ENCODE assay signal across 17 cellular contexts in genomic region chr5:180689071-180689694, GRCh38. TPM values are rescaled to one million over a fixed set of nuclear protein-coding genes. Genes with fewer than 3 reads are reported as not detected.
DNase-seq lines count a peak whose midpoint lies in the region; ATAC-seq and TF ChIP-seq lines count a peak whose summit lies in the region.
"Had no signal": no experiment of that assay in that cellular context is flagged by ENCODE, and none has a peak within 500 bp of the region (broad histone marks: within the 10 kb centered on the region; RNA-seq: fewer than 3 reads in every experiment).

No MANE protein-coding gene starts in this region.

- H3K27me3 Mint-ChIP-seq in activated T-cell treated with anti-CD3 and anti-CD28 coated beads, Interleukin-2, amount 50 U/mL, for 72 hours (ENCODE audit: low read depth): no peaks in the 10 kb centered on the region

- H3K9me3 ChIP-seq in hepatocyte (ENCODE audit: low read depth): no peaks in the 10 kb centered on the region
- H3K9me3 ChIP-seq: vagina had no signal

- H3K4me1 ChIP-seq in hepatocyte (ENCODE audit: insufficient read depth): peaks cover 14% of the 10 kb centered on the region
- H3K4me1 ChIP-seq: vagina had no signal

- H3K27ac Mint-ChIP-seq in activated T-cell treated with anti-CD3 and anti-CD28 coated beads, Interleukin-2, amount 50 U/mL, for 72 hours: peak overlapping the region; percentile 66

- H4K20me1 ChIP-seq in hepatocyte (ENCODE audit: insufficient read depth, poor library complexity, severe bottlenecking): no peaks in the 10 kb centered on the region

- TF ChIP-seq CTCF in hepatocyte (IDR thresholded peaks at IDR 0.05; ENCODE audit: poor library complexity) (no peak), omental fat pad (IDR thresholded peaks at IDR 0.05) (no peak)

- H3K4me3 ChIP-seq in hepatocyte: no peak overlapping the region
- H3K4me3 ChIP-seq: vagina had no signal

- H3K4me3 Mint-ChIP-seq in activated T-cell treated with anti-CD3 and anti-CD28 coated beads, Interleukin-2, amount 50 U/mL, for 72 hours: peak overlapping the region; percentile 80 to 82

- no peaks in the 10 kb centered on the region for H3K79me2 ChIP-seq in hepatocyte

- no peaks in the 10 kb centered on the region for H3K9me2 ChIP-seq in hepatocyte (replicated peaks; ENCODE audit: insufficient read depth)

- H2AFZ ChIP-seq in hepatocyte: no peak overlapping the region

- no peaks in the 10 kb centered on the region for H3K36me3 Mint-ChIP-seq in activated T-cell treated with anti-CD3 and anti-CD28 coated beads, Interleukin-2, amount 50 U/mL, for 72 hours (ENCODE audit: insufficient read depth in 2 of 2)

- H3K4me2 ChIP-seq in hepatocyte: peak overlapping the region; percentile 47

- H3K36me3 ChIP-seq in hepatocyte (replicated peaks; ENCODE audit: insufficient read depth, low read depth): no peaks in the 10 kb centered on the region
- H3K36me3 ChIP-seq: vagina had no signal

- H3K4me1 Mint-ChIP-seq in activated T-cell treated with anti-CD3 and anti-CD28 coated beads, Interleukin-2, amount 50 U/mL, for 72 hours (ENCODE audit: low read depth): peaks cover 57% of the 10 kb centered on the region

- H3K27ac ChIP-seq in hepatocyte (no peak overlapping the region), caudate nucleus (ENCODE audit: low read depth, low read length) (no peak overlapping the region)
- H3K27ac ChIP-seq: vagina, VCaP had no signal

- peaks cover 33% of the 10 kb centered on the region for H3K27me3 ChIP-seq in hepatocyte
- H3K27me3 ChIP-seq: vagina had no signal

- DNase-seq in activated T-cell treated with anti-CD3 and anti-CD28 coated beads for 1 hour (ENCODE audit: low read depth) (peak; percentile 19), activated T-cell treated with anti-CD3 and anti-CD28 coated beads for 4 hours (no peak), hepatocyte (ENCODE audit: low spot score) (no peak), caudate nucleus (lab: John Stamatoyannopoulos, UW) (no peak), omental fat pad (ENCODE audit: low spot score) (no peak)
- DNase-seq in activated T-cell treated with anti-CD3 and anti-CD28 coated beads, Interleukin-2, amount 50 U/mL, for 72 hours: peak; percentile 23 to 59
- DNase-seq in stimulated activated CD8-positive, alpha-beta memory T cell treated with anti-CD3 and anti-CD28 coated beads, Interleukin-7, amount 100 ng/mL, for 4 hours (ENCODE audit: low read depth in 2 of 2): peak; percentile 29 to 36
- DNase-seq: DMS 273 treated with DMSO at 0.1 percent for 48 hours, mesenchymal stem cell, NCI-H1105 treated with DMSO at 0.1 percent for 48 hours, NCI-H774, Right ventricle myocardium superior had no signal

- 58% methylated on average over 13 of the region's 13 CpGs for WGBS in hepatocyte (ENCODE audit: low lambda C conversion rate, missing lambda C conversion rate)

- no peaks in the 10 kb centered on the region for H3K9me3 Mint-ChIP-seq in activated T-cell treated with anti-CD3 and anti-CD28 coated beads, Interleukin-2, amount 50 U/mL, for 72 hours

- ATAC-seq in activated T-cell treated with anti-CD3 and anti-CD28 coated beads, Interleukin-2, amount 50 U/mL, for 72 hours (replicated peaks in 1 of 2): peak; percentile 70 to 79
- ATAC-seq in omental fat pad (ENCODE audit: low FRiP score) (no peak), GM21381 (IDR thresholded peaks at IDR 0.05; ENCODE audit: unreplicated experiment) (no peak)

RNA-seq across cellular contexts. Expression of gene FLT4, which starts 39.8 kb away (rescaled TPM):
- total RNA-seq in activated T-cell treated with anti-CD3 and anti-CD28 coated beads, Interleukin-2, amount 50 U/mL, for 72 hours: 1 to 10 TPM in 1 of 2 donors, under 1 TPM in 1; 0.79 to 1.7 TPM
- total RNA-seq in hepatocyte (0.90 and 2.2 TPM in 2 replicates), omental fat pad (10 to 100 TPM in 2 of 4 donors, 1 to 10 TPM in 2; 8.9 to 50.6 (median 15.4) TPM)
- 0.83 and 1.3 TPM in 2 replicates for polyA plus RNA-seq in hepatocyte

RNA-seq across cellular contexts. Expression of gene OR2Y1, which starts 50.7 kb away (rescaled TPM):
- total RNA-seq in activated T-cell treated with anti-CD3 and anti-CD28 coated beads, Interleukin-2, amount 50 U/mL, for 72 hours: not detected
- total RNA-seq in hepatocyte (not detected in 2 replicates), omental fat pad (not detected)
- polyA plus RNA-seq in hepatocyte: not detected in 2 replicates
- total RNA-seq: posterior vena cava, Right ventricle myocardium superior, vagina had no signal
- polyA plus RNA-seq: esophagus had no signal

Comparison
In these comparisons a context has a peak if more than half of its experiments do, and no peak if none do; other contexts are left out.
1. DNase-seq: peak in activated T-cell treated with anti-CD3 and anti-CD28 coated beads for 1 hour (single experiment), activated T-cell treated with anti-CD3 and anti-CD28 coated beads, Interleukin-2, amount 50 U/mL, for 72 hours (2 of 2) and stimulated activated CD8-positive, alpha-beta memory T cell treated with anti-CD3 and anti-CD28 coated beads, Interleukin-7, amount 100 ng/mL, for 4 hours (2 of 2); none in activated T-cell treated with anti-CD3 and anti-CD28 coated beads for 4 hours (single experiment), hepatocyte (single experiment), caudate nucleus (0 of 61) and omental fat pad (single experiment).
2. ATAC-seq: peak in activated T-cell treated with anti-CD3 and anti-CD28 coated beads, Interleukin-2, amount 50 U/mL, for 72 hours (2 of 2); none in omental fat pad (single experiment) and GM21381 (single experiment).